In the genomic region with DNA sequence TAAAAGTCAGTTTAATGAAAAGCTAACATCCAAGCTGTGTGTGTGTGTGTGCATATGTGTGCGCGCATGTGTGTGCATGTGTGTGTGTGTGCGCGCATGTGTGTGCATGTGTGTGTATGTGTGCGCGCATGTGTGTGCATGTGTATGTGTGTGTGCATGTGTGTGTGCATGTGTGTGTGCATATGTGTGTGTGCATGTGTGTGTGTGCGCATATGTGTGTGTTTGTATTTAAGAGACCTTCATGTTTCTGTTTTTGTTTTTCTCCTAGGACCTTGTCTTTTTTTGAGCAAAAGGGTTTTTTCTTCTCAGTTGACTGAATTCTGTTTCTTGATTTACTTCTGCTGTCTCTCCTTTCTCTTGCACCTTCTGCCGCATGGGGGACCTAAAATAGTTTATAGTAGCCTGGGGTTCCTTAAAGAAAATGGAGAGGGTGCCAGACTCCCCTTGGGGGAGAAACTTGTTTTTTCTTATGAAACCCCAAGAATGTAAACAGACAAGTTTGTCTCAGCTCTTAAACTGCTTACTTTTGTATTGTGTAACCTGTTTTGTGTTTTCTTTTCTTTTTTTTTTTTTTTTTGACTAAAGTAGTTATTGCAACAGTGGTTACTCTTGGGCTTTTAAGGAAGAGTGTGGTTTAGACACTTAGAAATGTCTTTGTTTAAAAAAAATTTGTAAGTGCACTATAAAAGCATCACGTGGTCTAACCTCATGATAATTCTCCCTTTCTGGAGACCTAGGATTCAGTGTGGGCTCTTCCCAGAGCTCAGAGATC, we compare ENCODE assay signal across 21 cellular contexts. TPM values are rescaled to one million over a fixed set of nuclear protein-coding genes. Genes with fewer than 3 reads are reported as not detected.
A peak's percentile ranks its signal among the peaks of the same experiment; 100 is the strongest.
DNase-seq lines count a peak whose midpoint lies in the region; TF ChIP-seq lines count a peak whose summit lies in the region.
"Had no signal": no experiment of that assay in that cellular context is flagged by ENCODE, and none has a peak within 500 bp of the region (broad histone marks: within the 10 kb centered on the region; RNA-seq: fewer than 3 reads in every experiment).

No MANE protein-coding gene starts in this region.

- H3K79me2 ChIP-seq in PC-9 (ENCODE audit: low read depth) (no peaks in the 10 kb centered on the region), OCI-LY7 (ENCODE audit: insufficient read depth, low read depth, low read length) (no peaks in the 10 kb centered on the region)

- CTCF ChIA-PET in HEK293 (lab: Yijun Ruan, JAX) (interaction anchor here (0.7 to 1.5 kb wide), 4 partner anchors 17 to 579 kb away, joined by 3 to 5 read pairs (median 3); no protein-coding TSS in a partner anchor), PC-9 (lab: Charles Lee) (interaction anchor here (0.7 kb wide), 2 partner anchors 60 to 235 kb away, joined by 3 to 4 read pairs; no protein-coding TSS in a partner anchor), OCI-LY7 (lab: Charles Lee; ENCODE audit: unreplicated experiment) (no interaction called here)

- H3K36me3 ChIP-seq in HEK293 (ENCODE audit: control insufficient read depth in 2 of 2, insufficient read depth in 1 of 2, low read length in 2 of 2) (peaks cover 0 to 19% of the 10 kb centered on the region in 2 experiments; a peak in 1 of 3 replicates), PC-9 (ENCODE audit: low read depth) (no peaks in the 10 kb centered on the region), sigmoid colon (peaks cover 5 to 36% (median 7%) of the 10 kb centered on the region in 4 donors), OCI-LY7 (ENCODE audit: insufficient read depth, low read length) (no peaks in the 10 kb centered on the region)

- no peaks in the 10 kb centered on the region for H4K20me1 ChIP-seq in PC-9 (ENCODE audit: insufficient read depth)
- H4K20me1 ChIP-seq in OCI-LY7 (ENCODE audit: insufficient read depth, low read length) = no peaks in the 10 kb centered on the region

- H3K27ac ChIP-seq in HEK293 (ENCODE audit: extremely low read depth, low read depth, low read length) (no peak overlapping the region), PC-9 (no peak overlapping the region), sigmoid colon (peak overlapping the region in 1 of 4 donors; percentile 1), OCI-LY7 (ENCODE audit: low read depth, low read length, poor library complexity, severe bottlenecking) (no peak overlapping the region)
- H3K27ac ChIP-seq: adrenal gland, esophagus squamous epithelium had no signal

- peak in 1 of 2 experiments; percentile 71 for DNase-seq in PC-9
- peak; percentile 36 for DNase-seq in epithelial cell of esophagus (ENCODE audit: low read depth)
- peak; percentile 8 for DNase-seq in sigmoid colon
- DNase-seq in OCI-LY7 (ENCODE audit: low spot score) = no peak
- DNase-seq in HPDE6-E6E7 (ENCODE audit: extremely low spot score) = no peak
- DNase-seq in COLO829 (ENCODE audit: low spot score) = no peak
- DNase-seq in stimulated activated CD4-positive, alpha-beta T cell treated with anti-CD3 and anti-CD28 coated beads, Interleukin-2, amount 100 ng/mL, for 24 hours = no peak
- DNase-seq: activated CD4-positive, alpha-beta T cell treated with anti-CD3 and anti-CD28 coated beads, Interleukin-2, amount 10 ng/mL, durations not matched to agents 24 days and 14 days; activated T-cell treated with anti-CD3 and anti-CD28 coated beads, Interleukin-2, amount 50 U/mL, for 24 hours; adrenal gland; Calu3; esophagus squamous epithelium; left ventricle myocardium superior; NCI-H187; NCI-H510A treated with DMSO at 0.1 percent for 48 hours; nephron progenitor cell; retina; RPMI8226; stimulated activated CD4-positive, alpha-beta T cell treated with anti-CD3 and anti-CD28 coated beads, Interleukin-4, amount 100 ng/mL, for 1 hour had no signal

- no peak for TF ChIP-seq EP300 in sigmoid colon (IDR thresholded peaks at IDR 0.05)

- POLR2A ChIA-PET in HEK293 (lab: Yijun Ruan, JAX) = no interaction called here
- POLR2A ChIA-PET in PC-9 (lab: Charles Lee; ENCODE audit: unreplicated experiment) = no interaction called here
- POLR2A ChIA-PET in OCI-LY7 (lab: Charles Lee) = no interaction called here

- TF ChIP-seq POLR2A in sigmoid colon (IDR thresholded peaks at IDR 0.05) = no peak

- H3K27me3 ChIP-seq in PC-9 (ENCODE audit: insufficient read depth, low read depth) (no peaks in the 10 kb centered on the region), sigmoid colon (no peaks in the 10 kb centered on the region)
- H3K27me3 ChIP-seq: adrenal gland, esophagus squamous epithelium, tibial nerve had no signal

- 0 out of 2 replicates have a peak overlapping the region, but pooled peaks have one; percentile 31 for H3K4me2 ChIP-seq in PC-9
- no peak overlapping the region for H3K4me2 ChIP-seq in OCI-LY7 (ENCODE audit: low read length)

- TF ChIP-seq CTCF in HEK293 (tag by site-specific recombination; IDR thresholded peaks at IDR 0.05) (no peak), PC-9 (conservative IDR thresholded peaks at IDR 0.05) (no peak), epithelial cell of esophagus (IDR thresholded peaks at IDR 0.05; ENCODE audit: insufficient read depth, low read depth, low read length, missing control alignments) (no peak), sigmoid colon (IDR thresholded peaks at IDR 0.05) (no peak), OCI-LY7 (conservative IDR thresholded peaks at IDR 0.05; ENCODE audit: low read length) (no peak)

- intact Hi-C loops in PC-9 (cut with micrococcal nuclease; ENCODE audit: unreplicated experiment) = no loop called here
- intact Hi-C loops in sigmoid colon (cut with DNase I) = no loop called here
- intact Hi-C loops in OCI-LY7 (cut with micrococcal nuclease; ENCODE audit: unreplicated experiment) = no loop called here

- H3K4me1 ChIP-seq in HEK293 (ENCODE audit: control insufficient read depth, insufficient read depth, low read length) = no peaks in the 10 kb centered on the region
- H3K4me1 ChIP-seq in PC-9 (replicated peaks; ENCODE audit: insufficient read depth) = peaks cover 7% of the 10 kb centered on the region
- no peaks in the 10 kb centered on the region for H3K4me1 ChIP-seq in sigmoid colon
- no peaks in the 10 kb centered on the region for H3K4me1 ChIP-seq in OCI-LY7 (ENCODE audit: insufficient read depth, low read length, poor library complexity, severe bottlenecking)
- H3K4me1 ChIP-seq: adrenal gland had no signal

- no peaks in the 10 kb centered on the region for H3K9me3 ChIP-seq in HEK293 (ENCODE audit: control insufficient read depth, insufficient read depth, low read depth, low read length)
- 0 out of 2 replicates have a peak, but pooled peaks cover 3% of the 10 kb centered on the region for H3K9me3 ChIP-seq in PC-9 (ENCODE audit: insufficient read depth, low read depth)
- H3K9me3 ChIP-seq in sigmoid colon = no peaks in the 10 kb centered on the region
- peaks cover 19% of the 10 kb centered on the region for H3K9me3 ChIP-seq in OCI-LY7 (ENCODE audit: low read length)
- H3K9me3 ChIP-seq: adrenal gland, esophagus squamous epithelium, tibial nerve had no signal

- H3F3A ChIP-seq in PC-9 (ENCODE audit: insufficient read depth, low read depth) = 0 out of 2 replicates have a peak, but pooled peaks cover 6% of the 10 kb centered on the region

- H3K4me3 ChIP-seq in HEK293 (ENCODE audit: low read depth, low read length) = no peak overlapping the region
- no peak overlapping the region for H3K4me3 ChIP-seq in PC-9
- no peak overlapping the region for H3K4me3 ChIP-seq in epithelial cell of esophagus (ENCODE audit: low read length)
- no peak overlapping the region for H3K4me3 ChIP-seq in sigmoid colon
- no peak overlapping the region for H3K4me3 ChIP-seq in OCI-LY7 (ENCODE audit: low read depth, low read length, poor library complexity, severe bottlenecking)
- H3K4me3 ChIP-seq: adrenal gland, esophagus squamous epithelium, tibial nerve had no signal

- BruUV-seq in PC-9 (replicated peaks; lab: Mats Ljungman, UMichigan) (no TSS peak), OCI-LY7 (replicated peaks; lab: Mats Ljungman, UMichigan) (no TSS peak)

- 67 to 89% methylated on average over 7 of the region's 9 CpGs for WGBS in sigmoid colon, 2 donors

- no peaks in the 10 kb centered on the region for H3K9me2 ChIP-seq in PC-9 (ENCODE audit: insufficient read depth)
- no peaks in the 10 kb centered on the region for H3K9me2 ChIP-seq in OCI-LY7 (ENCODE audit: insufficient read depth, low read length)

- H2AFZ ChIP-seq in PC-9 (no peak overlapping the region), OCI-LY7 (ENCODE audit: low read length) (no peak overlapping the region)

TF ChIP-seq in HEK293, 187 proteins besides CTCF, POLR2A, EP300 and RAD21 (continues in another document):
- TF ChIP-seq, protein P1, sequence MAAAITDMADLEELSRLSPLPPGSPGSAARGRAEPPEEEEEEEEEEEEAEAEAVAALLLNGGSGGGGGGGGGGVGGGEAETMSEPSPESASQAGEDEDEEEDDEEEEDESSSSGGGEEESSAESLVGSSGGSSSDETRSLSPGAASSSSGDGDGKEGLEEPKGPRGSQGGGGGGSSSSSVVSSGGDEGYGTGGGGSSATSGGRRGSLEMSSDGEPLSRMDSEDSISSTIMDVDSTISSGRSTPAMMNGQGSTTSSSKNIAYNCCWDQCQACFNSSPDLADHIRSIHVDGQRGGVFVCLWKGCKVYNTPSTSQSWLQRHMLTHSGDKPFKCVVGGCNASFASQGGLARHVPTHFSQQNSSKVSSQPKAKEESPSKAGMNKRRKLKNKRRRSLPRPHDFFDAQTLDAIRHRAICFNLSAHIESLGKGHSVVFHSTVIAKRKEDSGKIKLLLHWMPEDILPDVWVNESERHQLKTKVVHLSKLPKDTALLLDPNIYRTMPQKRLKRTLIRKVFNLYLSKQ (tag by site-specific recombination; IDR thresholded peaks at IDR 0.05; ENCODE audit: borderline replicate concordance) = no peak
- TF ChIP-seq, protein P2, sequence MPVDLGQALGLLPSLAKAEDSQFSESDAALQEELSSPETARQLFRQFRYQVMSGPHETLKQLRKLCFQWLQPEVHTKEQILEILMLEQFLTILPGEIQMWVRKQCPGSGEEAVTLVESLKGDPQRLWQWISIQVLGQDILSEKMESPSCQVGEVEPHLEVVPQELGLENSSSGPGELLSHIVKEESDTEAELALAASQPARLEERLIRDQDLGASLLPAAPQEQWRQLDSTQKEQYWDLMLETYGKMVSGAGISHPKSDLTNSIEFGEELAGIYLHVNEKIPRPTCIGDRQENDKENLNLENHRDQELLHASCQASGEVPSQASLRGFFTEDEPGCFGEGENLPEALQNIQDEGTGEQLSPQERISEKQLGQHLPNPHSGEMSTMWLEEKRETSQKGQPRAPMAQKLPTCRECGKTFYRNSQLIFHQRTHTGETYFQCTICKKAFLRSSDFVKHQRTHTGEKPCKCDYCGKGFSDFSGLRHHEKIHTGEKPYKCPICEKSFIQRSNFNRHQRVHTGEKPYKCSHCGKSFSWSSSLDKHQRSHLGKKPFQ (tag by site-specific recombination; IDR thresholded peaks at IDR 0.05) = no peak

RNA-seq across cellular contexts. Expression of a gene that starts 53.0 kb away (rescaled TPM):
- total RNA-seq in PC-9 (2021) (6.4 and 8.8 TPM in 2 replicates), sigmoid colon (10 to 100 TPM; 28.1 to 69.2 (median 46.2) TPM), OCI-LY7 (2022) (2.7 and 6.9 TPM in 2 replicates)
- polyA plus RNA-seq in sigmoid colon = 10 to 100 TPM; 16.6 to 29.8 (median 18.6) TPM
- 0.63 and 0.64 TPM in 2 replicates for total RNA-seq in OCI-LY7 (2014; rRNA removed; shearing (Covaris generic))

RNA-seq across cellular contexts. Expression of a gene that starts 54.9 kb away (rescaled TPM):
- 58.4 and 78.8 TPM in 2 replicates for total RNA-seq in PC-9 (2021)
- total RNA-seq in sigmoid colon = 10 to 100 TPM; 34.6 to 49.0 (median 39.6) TPM
- polyA plus RNA-seq in sigmoid colon = 10 to 100 TPM; 21.0 to 57.1 (median 35.4) TPM
- total RNA-seq in OCI-LY7 (2014; rRNA removed; shearing (Covaris generic)) = 58.3 and 62.4 TPM in 2 replicates
- total RNA-seq in OCI-LY7 (2022) = 88.8 and 92.6 TPM in 2 replicates

Comparison
In these comparisons a context has a peak if more than half of its experiments do, and no peak if none do; other contexts are left out.
1. DNase-seq: peak in epithelial cell of esophagus (single experiment) and sigmoid colon (single experiment); none in OCI-LY7 (single experiment), HPDE6-E6E7 (single experiment), COLO829 (single experiment) and stimulated activated CD4-positive, alpha-beta T cell treated with anti-CD3 and anti-CD28 coated beads, Interleukin-2, amount 100 ng/mL, for 24 hours (0 of 2).